In the genomic region with DNA sequence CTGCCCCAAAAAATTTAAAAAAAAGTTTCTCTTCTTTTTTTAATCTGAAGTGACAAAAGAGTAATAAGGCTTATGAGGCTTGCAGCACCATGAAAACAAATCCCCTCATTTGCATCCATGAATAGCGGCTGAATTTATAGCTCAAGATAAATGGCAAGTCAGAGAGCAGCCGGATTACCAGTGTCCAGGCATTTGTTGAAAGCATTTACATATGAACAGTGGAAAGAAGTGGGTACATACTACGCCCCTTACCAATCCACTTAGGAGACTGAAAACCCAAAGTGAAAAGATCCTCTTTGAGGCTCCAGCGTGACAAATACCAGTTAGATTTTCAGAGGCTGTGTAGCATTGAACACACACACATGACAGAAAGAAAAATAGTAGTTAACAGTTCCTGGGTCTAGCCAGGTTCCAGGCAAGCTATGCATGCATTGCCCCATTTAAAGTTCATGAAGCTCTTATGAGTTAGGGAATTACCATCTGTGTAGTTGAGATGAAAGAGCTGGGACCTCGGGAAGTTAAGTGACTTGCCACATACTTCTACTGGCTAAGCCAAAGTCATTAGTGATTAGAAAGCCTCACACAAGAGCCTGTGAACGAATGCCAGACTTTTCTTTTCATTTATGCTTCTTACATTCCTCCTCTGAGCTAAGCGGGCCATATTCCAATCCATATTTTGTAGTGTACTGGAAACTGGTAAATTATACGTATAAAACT, we compare ENCODE assay signal across 1 cellular context.
TF ChIP-seq lines count a peak whose summit lies in the region.

No MANE protein-coding gene starts in this region.

TF ChIP-seq in HepG2, 621 proteins besides CTCF, POLR2A, EP300 and RAD21 (continued from another document):
- TF ChIP-seq HOXA3 (CRISPR knock-in tag; IDR thresholded peaks at IDR 0.05) (0 out of 2 replicates have a peak, but pooled peaks have one; percentile 7), ZFP82 (CRISPR knock-in tag; IDR thresholded peaks at IDR 0.05; ENCODE audit: borderline replicate concordance) (no peak)
TF ChIP-seq in HepG2: peak in this region for 9.
